Comparison of ENCODE assay signal across 15 cellular contexts in genomic region chr12:56901313-56901712, GRCh38. TPM values are rescaled to one million over a fixed set of nuclear protein-coding genes. Genes with fewer than 3 reads are reported as not detected.
"Had no signal": no experiment of that assay in that cellular context is flagged by ENCODE, and none has a peak within 500 bp of the region (broad histone marks: within the 10 kb centered on the region; RNA-seq: fewer than 3 reads in every experiment).

No MANE protein-coding gene starts in this region.

RNA-seq across cellular contexts. Expression of gene SDR9C7, which starts 32.9 kb away (rescaled TPM):
- total RNA-seq: activated B cell treated with CpG ODN at 0.5 μM for 24 hours; activated CD4-positive, alpha-beta memory T cell treated with anti-CD3 and anti-CD28 coated beads for 36 hours; activated CD4-positive, alpha-beta T cell treated with anti-CD3 and anti-CD28 coated beads, Interleukin-2, amount 10 ng/mL, durations not matched to agents 24 days and 14 days; activated CD8-positive, alpha-beta memory T cell treated with anti-CD3 and anti-CD28 coated beads for 36 hours; activated CD8-positive, alpha-beta T cell treated with anti-CD3 and anti-CD28 coated beads for 36 hours; activated naive CD4-positive, alpha-beta T cell treated with anti-CD3 and anti-CD28 coated beads for 36 hours; activated naive CD4-positive, alpha-beta T cell treated with anti-CD3 and anti-CD28 coated beads, Interleukin-2, amount 50 U/mL, for 72 hours; activated naive CD8-positive, alpha-beta T cell treated with anti-CD3 and anti-CD28 coated beads for 36 hours; activated T-cell treated with anti-CD3 and anti-CD28 coated beads, Interleukin-2, amount 50 U/mL, for 4 hours; activated T-helper 1 cell treated with anti-CD3 and anti-CD28 coated beads, Interleukin-12 subunit alpha, Interleukin-12 subunit beta, Interleukin-2, Interleukin-4 antibody, amounts not matched to agents 30 ng/mL and 10 ng/mL and 1 ng/mL, durations not matched to agents 14 hours and 24 hours and 36 hours; activated T-helper 17 cell treated with anti-CD3 and anti-CD28 coated beads, Interleukin-2, amount 50 U/mL, for 72 hours; adrenal gland; astrocyte; body of pancreas; breast epithelium had no signal
- polyA plus RNA-seq: adrenal gland had no signal
